ENCODE assay signal across 2 cellular contexts in the genomic region with DNA sequence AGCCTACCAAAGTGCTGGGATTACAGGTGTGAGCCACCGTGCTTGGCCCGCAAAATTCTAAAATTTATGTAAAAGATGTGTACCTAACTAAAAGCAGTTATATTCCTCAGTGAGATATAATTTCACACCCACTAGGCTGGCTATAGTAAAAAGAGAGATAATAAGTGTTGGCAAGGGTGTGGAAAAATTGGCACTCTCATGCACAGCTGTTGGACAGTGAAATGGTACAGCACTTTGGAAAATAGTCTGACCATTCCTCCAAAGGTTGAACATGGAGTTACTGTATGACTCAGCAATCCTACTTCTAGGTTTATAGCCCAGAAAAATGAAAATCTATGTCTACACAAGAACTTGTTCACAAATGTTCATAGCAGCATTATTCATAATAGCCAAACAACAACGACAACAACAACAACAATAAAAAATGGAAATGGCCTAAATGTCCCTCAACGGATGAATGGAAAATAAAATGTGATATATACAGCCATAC.
TF ChIP-seq lines count a peak whose summit lies in the region.

No MANE protein-coding gene starts in this region.

TF ChIP-seq in HCT116, 20 proteins besides CTCF, POLR2A, EP300 and RAD21:
- TF ChIP-seq EZH2 (IDR thresholded peaks at IDR 0.05) (no peak), EGR1 (IDR thresholded peaks at IDR 0.05; ENCODE audit: low read depth) (no peak), EZH2phosphoT487 (IDR thresholded peaks at IDR 0.05; ENCODE audit: borderline replicate concordance) (no peak), CBX3 (IDR thresholded peaks at IDR 0.05; ENCODE audit: low read depth) (no peak), POLR2AphosphoS5 (IDR thresholded peaks at IDR 0.05; ENCODE audit: low read depth, low read length) (no peak), ELF1 (IDR thresholded peaks at IDR 0.05; ENCODE audit: borderline replicate concordance, low read depth) (no peak), ZNF274 (IDR thresholded peaks at IDR 0.05; ENCODE audit: low read depth, low read length) (no peak), SP1 (IDR thresholded peaks at IDR 0.05; ENCODE audit: low read depth) (no peak), JUND (IDR thresholded peaks at IDR 0.05) (no peak), YY1 (IDR thresholded peaks at IDR 0.05; ENCODE audit: extremely low read depth, insufficient replicate concordance, low read depth, low read length) (no peak), SRF (IDR thresholded peaks at IDR 0.05; ENCODE audit: low read depth) (no peak), ZFX (IDR thresholded peaks at IDR 0.05) (no peak), CEBPB (IDR thresholded peaks at IDR 0.05; ENCODE audit: low read depth) (no peak), FOSL1 (IDR thresholded peaks at IDR 0.05; ENCODE audit: low read depth) (no peak), SIN3A (IDR thresholded peaks at IDR 0.05; ENCODE audit: low read depth) (no peak), TCF7L2 (IDR thresholded peaks at IDR 0.05; ENCODE audit: borderline replicate concordance, extremely low read depth, insufficient read depth, insufficient read length) (no peak)
- TF ChIP-seq, protein P1, sequence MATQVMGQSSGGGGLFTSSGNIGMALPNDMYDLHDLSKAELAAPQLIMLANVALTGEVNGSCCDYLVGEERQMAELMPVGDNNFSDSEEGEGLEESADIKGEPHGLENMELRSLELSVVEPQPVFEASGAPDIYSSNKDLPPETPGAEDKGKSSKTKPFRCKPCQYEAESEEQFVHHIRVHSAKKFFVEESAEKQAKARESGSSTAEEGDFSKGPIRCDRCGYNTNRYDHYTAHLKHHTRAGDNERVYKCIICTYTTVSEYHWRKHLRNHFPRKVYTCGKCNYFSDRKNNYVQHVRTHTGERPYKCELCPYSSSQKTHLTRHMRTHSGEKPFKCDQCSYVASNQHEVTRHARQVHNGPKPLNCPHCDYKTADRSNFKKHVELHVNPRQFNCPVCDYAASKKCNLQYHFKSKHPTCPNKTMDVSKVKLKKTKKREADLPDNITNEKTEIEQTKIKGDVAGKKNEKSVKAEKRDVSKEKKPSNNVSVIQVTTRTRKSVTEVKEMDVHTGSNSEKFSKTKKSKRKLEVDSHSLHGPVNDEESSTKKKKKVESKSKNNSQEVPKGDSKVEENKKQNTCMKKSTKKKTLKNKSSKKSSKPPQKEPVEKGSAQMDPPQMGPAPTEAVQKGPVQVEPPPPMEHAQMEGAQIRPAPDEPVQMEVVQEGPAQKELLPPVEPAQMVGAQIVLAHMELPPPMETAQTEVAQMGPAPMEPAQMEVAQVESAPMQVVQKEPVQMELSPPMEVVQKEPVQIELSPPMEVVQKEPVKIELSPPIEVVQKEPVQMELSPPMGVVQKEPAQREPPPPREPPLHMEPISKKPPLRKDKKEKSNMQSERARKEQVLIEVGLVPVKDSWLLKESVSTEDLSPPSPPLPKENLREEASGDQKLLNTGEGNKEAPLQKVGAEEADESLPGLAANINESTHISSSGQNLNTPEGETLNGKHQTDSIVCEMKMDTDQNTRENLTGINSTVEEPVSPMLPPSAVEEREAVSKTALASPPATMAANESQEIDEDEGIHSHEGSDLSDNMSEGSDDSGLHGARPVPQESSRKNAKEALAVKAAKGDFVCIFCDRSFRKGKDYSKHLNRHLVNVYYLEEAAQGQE (IDR thresholded peaks at IDR 0.05; ENCODE audit: low read depth), result no peak
- TF ChIP-seq, protein P2, sequence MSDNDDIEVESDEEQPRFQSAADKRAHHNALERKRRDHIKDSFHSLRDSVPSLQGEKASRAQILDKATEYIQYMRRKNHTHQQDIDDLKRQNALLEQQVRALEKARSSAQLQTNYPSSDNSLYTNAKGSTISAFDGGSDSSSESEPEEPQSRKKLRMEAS (IDR thresholded peaks at IDR 0.05), result no peak
- TF ChIP-seq, protein P3, sequence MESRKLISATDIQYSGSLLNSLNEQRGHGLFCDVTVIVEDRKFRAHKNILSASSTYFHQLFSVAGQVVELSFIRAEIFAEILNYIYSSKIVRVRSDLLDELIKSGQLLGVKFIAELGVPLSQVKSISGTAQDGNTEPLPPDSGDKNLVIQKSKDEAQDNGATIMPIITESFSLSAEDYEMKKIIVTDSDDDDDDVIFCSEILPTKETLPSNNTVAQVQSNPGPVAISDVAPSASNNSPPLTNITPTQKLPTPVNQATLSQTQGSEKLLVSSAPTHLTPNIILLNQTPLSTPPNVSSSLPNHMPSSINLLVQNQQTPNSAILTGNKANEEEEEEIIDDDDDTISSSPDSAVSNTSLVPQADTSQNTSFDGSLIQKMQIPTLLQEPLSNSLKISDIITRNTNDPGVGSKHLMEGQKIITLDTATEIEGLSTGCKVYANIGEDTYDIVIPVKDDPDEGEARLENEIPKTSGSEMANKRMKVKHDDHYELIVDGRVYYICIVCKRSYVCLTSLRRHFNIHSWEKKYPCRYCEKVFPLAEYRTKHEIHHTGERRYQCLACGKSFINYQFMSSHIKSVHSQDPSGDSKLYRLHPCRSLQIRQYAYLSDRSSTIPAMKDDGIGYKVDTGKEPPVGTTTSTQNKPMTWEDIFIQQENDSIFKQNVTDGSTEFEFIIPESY (IDR thresholded peaks at IDR 0.05; ENCODE audit: extremely low read depth, insufficient replicate concordance, low read length), result no peak
TF ChIP-seq in HCT116: peak in this region for 0.

TF ChIP-seq in K562, 482 proteins besides CTCF, POLR2A, EP300 and RAD21 (continues in another document):
- TF ChIP-seq, protein P4, sequence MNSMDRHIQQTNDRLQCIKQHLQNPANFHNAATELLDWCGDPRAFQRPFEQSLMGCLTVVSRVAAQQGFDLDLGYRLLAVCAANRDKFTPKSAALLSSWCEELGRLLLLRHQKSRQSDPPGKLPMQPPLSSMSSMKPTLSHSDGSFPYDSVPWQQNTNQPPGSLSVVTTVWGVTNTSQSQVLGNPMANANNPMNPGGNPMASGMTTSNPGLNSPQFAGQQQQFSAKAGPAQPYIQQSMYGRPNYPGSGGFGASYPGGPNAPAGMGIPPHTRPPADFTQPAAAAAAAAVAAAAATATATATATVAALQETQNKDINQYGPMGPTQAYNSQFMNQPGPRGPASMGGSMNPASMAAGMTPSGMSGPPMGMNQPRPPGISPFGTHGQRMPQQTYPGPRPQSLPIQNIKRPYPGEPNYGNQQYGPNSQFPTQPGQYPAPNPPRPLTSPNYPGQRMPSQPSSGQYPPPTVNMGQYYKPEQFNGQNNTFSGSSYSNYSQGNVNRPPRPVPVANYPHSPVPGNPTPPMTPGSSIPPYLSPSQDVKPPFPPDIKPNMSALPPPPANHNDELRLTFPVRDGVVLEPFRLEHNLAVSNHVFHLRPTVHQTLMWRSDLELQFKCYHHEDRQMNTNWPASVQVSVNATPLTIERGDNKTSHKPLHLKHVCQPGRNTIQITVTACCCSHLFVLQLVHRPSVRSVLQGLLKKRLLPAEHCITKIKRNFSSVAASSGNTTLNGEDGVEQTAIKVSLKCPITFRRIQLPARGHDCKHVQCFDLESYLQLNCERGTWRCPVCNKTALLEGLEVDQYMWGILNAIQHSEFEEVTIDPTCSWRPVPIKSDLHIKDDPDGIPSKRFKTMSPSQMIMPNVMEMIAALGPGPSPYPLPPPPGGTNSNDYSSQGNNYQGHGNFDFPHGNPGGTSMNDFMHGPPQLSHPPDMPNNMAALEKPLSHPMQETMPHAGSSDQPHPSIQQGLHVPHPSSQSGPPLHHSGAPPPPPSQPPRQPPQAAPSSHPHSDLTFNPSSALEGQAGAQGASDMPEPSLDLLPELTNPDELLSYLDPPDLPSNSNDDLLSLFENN (IDR thresholded peaks at IDR 0.05; ENCODE audit: low read depth in 2 of 2, low read length in 2 of 2), result no peak
- TF ChIP-seq FIP1L1 (IDR thresholded peaks at IDR 0.05; ENCODE audit: low read depth, low read length, poor library complexity, severe bottlenecking) (no peak), EWSR1 (IDR thresholded peaks at IDR 0.05; ENCODE audit: borderline replicate concordance, low read depth, partially characterized antibody) (no peak), SMARCB1 (IDR thresholded peaks at IDR 0.05; ENCODE audit: insufficient read length, low read depth) (no peak), BRCA1 (IDR thresholded peaks at IDR 0.05) (no peak), BRCA1 (CRISPR knock-in tag; IDR thresholded peaks at IDR 0.05) (no peak), KLF1 (tag; IDR thresholded peaks at IDR 0.05) (no peak), C11orf30 (IDR thresholded peaks at IDR 0.05; ENCODE audit: low read depth) (peak; percentile 93), PTTG1 (tag; IDR thresholded peaks at IDR 0.05; ENCODE audit: low read depth) (no peak), MAFF (IDR thresholded peaks at IDR 0.05; ENCODE audit: low read length) (peak; percentile 81), MIER1 (IDR thresholded peaks at IDR 0.05; ENCODE audit: low read depth) (no peak), EZH2 (IDR thresholded peaks at IDR 0.05; ENCODE audit: borderline replicate concordance, low read depth, low read length) (no peak), DPF2 (IDR thresholded peaks at IDR 0.05) (no peak), RBM34 (IDR thresholded peaks at IDR 0.05; ENCODE audit: borderline replicate concordance, insufficient read depth, low read length) (no peak), HMG20A (CRISPR knock-in tag; conservative IDR thresholded peaks at IDR 0.05) (no peak), NFE2L1 (tag; IDR thresholded peaks at IDR 0.05; ENCODE audit: borderline replicate concordance, low read depth) (peak; percentile 93), FOSL1 (tag; conservative IDR thresholded peaks at IDR 0.05) (no peak), RBM17 (IDR thresholded peaks at IDR 0.05; ENCODE audit: borderline replicate concordance, low read depth, low read length) (no peak), ZNF184 (CRISPR knock-in tag; IDR thresholded peaks at IDR 0.05) (no peak), ZNF316 (IDR thresholded peaks at IDR 0.05) (peak; percentile 96), BMI1 (IDR thresholded peaks at IDR 0.05; ENCODE audit: low read length) (no peak), SMC3 (conservative IDR thresholded peaks at IDR 0.05; ENCODE audit: insufficient read depth, low read depth, low read length) (no peak), ZBTB8A (IDR thresholded peaks at IDR 0.05; ENCODE audit: partially characterized antibody) (no peak), MAFK (IDR thresholded peaks at IDR 0.05; ENCODE audit: low read length) (peak; percentile 82), EP400 (IDR thresholded peaks at IDR 0.05) (0 out of 2 replicates have a peak, but pooled peaks have one; percentile 3), E2F3 (CRISPR knock-in tag; IDR thresholded peaks at IDR 0.05) (no peak), MAFG (tag; conservative IDR thresholded peaks at IDR 0.05) (peak; percentile 97)
- TF ChIP-seq, protein P5, sequence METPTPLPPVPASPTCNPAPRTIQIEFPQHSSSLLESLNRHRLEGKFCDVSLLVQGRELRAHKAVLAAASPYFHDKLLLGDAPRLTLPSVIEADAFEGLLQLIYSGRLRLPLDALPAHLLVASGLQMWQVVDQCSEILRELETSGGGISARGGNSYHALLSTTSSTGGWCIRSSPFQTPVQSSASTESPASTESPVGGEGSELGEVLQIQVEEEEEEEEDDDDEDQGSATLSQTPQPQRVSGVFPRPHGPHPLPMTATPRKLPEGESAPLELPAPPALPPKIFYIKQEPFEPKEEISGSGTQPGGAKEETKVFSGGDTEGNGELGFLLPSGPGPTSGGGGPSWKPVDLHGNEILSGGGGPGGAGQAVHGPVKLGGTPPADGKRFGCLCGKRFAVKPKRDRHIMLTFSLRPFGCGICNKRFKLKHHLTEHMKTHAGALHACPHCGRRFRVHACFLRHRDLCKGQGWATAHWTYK (CRISPR knock-in tag; IDR thresholded peaks at IDR 0.05), result no peak
- TF ChIP-seq, protein P6, sequence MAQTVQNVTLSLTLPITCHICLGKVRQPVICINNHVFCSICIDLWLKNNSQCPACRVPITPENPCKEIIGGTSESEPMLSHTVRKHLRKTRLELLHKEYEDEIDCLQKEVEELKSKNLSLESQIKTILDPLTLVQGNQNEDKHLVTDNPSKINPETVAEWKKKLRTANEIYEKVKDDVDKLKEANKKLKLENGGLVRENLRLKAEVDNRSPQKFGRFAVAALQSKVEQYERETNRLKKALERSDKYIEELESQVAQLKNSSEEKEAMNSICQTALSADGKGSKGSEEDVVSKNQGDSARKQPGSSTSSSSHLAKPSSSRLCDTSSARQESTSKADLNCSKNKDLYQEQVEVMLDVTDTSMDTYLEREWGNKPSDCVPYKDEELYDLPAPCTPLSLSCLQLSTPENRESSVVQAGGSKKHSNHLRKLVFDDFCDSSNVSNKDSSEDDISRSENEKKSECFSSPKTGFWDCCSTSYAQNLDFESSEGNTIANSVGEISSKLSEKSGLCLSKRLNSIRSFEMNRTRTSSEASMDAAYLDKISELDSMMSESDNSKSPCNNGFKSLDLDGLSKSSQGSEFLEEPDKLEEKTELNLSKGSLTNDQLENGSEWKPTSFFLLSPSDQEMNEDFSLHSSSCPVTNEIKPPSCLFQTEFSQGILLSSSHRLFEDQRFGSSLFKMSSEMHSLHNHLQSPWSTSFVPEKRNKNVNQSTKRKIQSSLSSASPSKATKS (CRISPR knock-in tag; IDR thresholded peaks at IDR 0.05), result no peak
- TF ChIP-seq, protein P7, sequence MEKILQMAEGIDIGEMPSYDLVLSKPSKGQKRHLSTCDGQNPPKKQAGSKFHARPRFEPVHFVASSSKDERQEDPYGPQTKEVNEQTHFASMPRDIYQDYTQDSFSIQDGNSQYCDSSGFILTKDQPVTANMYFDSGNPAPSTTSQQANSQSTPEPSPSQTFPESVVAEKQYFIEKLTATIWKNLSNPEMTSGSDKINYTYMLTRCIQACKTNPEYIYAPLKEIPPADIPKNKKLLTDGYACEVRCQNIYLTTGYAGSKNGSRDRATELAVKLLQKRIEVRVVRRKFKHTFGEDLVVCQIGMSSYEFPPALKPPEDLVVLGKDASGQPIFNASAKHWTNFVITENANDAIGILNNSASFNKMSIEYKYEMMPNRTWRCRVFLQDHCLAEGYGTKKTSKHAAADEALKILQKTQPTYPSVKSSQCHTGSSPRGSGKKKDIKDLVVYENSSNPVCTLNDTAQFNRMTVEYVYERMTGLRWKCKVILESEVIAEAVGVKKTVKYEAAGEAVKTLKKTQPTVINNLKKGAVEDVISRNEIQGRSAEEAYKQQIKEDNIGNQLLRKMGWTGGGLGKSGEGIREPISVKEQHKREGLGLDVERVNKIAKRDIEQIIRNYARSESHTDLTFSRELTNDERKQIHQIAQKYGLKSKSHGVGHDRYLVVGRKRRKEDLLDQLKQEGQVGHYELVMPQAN (IDR thresholded peaks at IDR 0.05; ENCODE audit: borderline replicate concordance), result no peak
- TF ChIP-seq, protein P8, sequence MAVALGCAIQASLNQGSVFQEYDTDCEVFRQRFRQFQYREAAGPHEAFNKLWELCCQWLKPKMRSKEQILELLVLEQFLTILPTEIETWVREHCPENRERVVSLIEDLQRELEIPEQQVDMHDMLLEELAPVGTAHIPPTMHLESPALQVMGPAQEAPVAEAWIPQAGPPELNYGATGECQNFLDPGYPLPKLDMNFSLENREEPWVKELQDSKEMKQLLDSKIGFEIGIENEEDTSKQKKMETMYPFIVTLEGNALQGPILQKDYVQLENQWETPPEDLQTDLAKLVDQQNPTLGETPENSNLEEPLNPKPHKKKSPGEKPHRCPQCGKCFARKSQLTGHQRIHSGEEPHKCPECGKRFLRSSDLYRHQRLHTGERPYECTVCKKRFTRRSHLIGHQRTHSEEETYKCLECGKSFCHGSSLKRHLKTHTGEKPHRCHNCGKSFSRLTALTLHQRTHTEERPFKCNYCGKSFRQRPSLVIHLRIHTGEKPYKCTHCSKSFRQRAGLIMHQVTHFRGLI (CRISPR knock-in tag; IDR thresholded peaks at IDR 0.05), result no peak
- TF ChIP-seq, protein P9, sequence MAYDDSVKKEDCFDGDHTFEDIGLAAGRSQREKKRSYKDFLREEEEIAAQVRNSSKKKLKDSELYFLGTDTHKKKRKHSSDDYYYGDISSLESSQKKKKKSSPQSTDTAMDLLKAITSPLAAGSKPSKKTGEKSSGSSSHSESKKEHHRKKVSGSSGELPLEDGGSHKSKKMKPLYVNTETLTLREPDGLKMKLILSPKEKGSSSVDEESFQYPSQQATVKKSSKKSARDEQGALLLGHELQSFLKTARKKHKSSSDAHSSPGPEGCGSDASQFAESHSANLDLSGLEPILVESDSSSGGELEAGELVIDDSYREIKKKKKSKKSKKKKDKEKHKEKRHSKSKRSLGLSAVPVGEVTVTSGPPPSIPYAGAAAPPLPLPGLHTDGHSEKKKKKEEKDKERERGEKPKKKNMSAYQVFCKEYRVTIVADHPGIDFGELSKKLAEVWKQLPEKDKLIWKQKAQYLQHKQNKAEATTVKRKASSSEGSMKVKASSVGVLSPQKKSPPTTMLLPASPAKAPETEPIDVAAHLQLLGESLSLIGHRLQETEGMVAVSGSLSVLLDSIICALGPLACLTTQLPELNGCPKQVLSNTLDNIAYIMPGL (CRISPR knock-in tag; IDR thresholded peaks at IDR 0.05), result no peak
